1 cellular context compared by ENCODE assay signal in genomic region chr3:72951259-72951722, GRCh38.
A peak's percentile ranks its signal among the peaks of the same experiment; 100 is the strongest.
TF ChIP-seq lines count a peak whose summit lies in the region.

No MANE protein-coding gene starts in this region.

TF ChIP-seq in GM12878, 131 proteins besides CTCF, POLR2A, EP300 and RAD21 (continued from another document):
- TF ChIP-seq, protein P1, sequence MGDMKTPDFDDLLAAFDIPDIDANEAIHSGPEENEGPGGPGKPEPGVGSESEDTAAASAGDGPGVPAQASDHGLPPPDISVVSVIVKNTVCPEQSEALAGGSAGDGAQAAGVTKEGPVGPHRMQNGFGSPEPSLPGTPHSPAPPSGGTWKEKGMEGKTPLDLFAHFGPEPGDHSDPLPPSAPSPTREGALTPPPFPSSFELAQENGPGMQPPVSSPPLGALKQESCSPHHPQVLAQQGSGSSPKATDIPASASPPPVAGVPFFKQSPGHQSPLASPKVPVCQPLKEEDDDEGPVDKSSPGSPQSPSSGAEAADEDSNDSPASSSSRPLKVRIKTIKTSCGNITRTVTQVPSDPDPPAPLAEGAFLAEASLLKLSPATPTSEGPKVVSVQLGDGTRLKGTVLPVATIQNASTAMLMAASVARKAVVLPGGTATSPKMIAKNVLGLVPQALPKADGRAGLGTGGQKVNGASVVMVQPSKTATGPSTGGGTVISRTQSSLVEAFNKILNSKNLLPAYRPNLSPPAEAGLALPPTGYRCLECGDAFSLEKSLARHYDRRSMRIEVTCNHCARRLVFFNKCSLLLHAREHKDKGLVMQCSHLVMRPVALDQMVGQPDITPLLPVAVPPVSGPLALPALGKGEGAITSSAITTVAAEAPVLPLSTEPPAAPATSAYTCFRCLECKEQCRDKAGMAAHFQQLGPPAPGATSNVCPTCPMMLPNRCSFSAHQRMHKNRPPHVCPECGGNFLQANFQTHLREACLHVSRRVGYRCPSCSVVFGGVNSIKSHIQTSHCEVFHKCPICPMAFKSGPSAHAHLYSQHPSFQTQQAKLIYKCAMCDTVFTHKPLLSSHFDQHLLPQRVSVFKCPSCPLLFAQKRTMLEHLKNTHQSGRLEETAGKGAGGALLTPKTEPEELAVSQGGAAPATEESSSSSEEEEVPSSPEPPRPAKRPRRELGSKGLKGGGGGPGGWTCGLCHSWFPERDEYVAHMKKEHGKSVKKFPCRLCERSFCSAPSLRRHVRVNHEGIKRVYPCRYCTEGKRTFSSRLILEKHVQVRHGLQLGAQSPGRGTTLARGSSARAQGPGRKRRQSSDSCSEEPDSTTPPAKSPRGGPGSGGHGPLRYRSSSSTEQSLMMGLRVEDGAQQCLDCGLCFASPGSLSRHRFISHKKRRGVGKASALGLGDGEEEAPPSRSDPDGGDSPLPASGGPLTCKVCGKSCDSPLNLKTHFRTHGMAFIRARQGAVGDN (IDR thresholded peaks at IDR 0.05): no peak
- TF ChIP-seq NFIC (IDR thresholded peaks at IDR 0.05; ENCODE audit: low read depth, low read length): peak; percentile 56; the same call in 1 of the 2 replicates
- peak; percentile 63 for TF ChIP-seq RAD51 (IDR thresholded peaks at IDR 0.05)
- 0 out of 2 replicates have a peak, but pooled peaks have one; percentile 32 for TF ChIP-seq BCL11A (IDR thresholded peaks at IDR 0.05; ENCODE audit: low read depth, low read length)
- peak; percentile 92 for TF ChIP-seq ZNF24 (IDR thresholded peaks at IDR 0.05)
- TF ChIP-seq FOXM1 (IDR thresholded peaks at IDR 0.05; ENCODE audit: low read depth, low read length): 0 out of 2 replicates have a peak, but pooled peaks have one; percentile 44
- no peak for TF ChIP-seq MTA3 (IDR thresholded peaks at IDR 0.05; ENCODE audit: borderline replicate concordance, low read length)
- TF ChIP-seq GATAD2B (conservative IDR thresholded peaks at IDR 0.05; ENCODE audit: low read depth): peak; percentile 36; the same call in 1 of the 2 replicates
- TF ChIP-seq MTA2 (IDR thresholded peaks at IDR 0.05; ENCODE audit: low read depth): peak; percentile 89
- TF ChIP-seq PAX8 (IDR thresholded peaks at IDR 0.05): no peak
- no peak for TF ChIP-seq ZZZ3 (IDR thresholded peaks at IDR 0.05; ENCODE audit: control insufficient read depth, insufficient read length, low read depth)
- peak; percentile 91 for TF ChIP-seq RUNX3 (IDR thresholded peaks at IDR 0.05; ENCODE audit: low read length)
- no peak for TF ChIP-seq HCFC1 (IDR thresholded peaks at IDR 0.05; ENCODE audit: low read length)
- TF ChIP-seq TCF7 (IDR thresholded peaks at IDR 0.05; ENCODE audit: borderline replicate concordance): peak; percentile 55; the same call in 1 of the 2 replicates
- TF ChIP-seq, protein P2, sequence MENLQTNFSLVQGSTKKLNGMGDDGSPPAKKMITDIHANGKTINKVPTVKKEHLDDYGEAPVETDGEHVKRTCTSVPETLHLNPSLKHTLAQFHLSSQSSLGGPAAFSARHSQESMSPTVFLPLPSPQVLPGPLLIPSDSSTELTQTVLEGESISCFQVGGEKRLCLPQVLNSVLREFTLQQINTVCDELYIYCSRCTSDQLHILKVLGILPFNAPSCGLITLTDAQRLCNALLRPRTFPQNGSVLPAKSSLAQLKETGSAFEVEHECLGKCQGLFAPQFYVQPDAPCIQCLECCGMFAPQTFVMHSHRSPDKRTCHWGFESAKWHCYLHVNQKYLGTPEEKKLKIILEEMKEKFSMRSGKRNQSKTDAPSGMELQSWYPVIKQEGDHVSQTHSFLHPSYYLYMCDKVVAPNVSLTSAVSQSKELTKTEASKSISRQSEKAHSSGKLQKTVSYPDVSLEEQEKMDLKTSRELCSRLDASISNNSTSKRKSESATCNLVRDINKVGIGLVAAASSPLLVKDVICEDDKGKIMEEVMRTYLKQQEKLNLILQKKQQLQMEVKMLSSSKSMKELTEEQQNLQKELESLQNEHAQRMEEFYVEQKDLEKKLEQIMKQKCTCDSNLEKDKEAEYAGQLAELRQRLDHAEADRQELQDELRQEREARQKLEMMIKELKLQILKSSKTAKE (IDR thresholded peaks at IDR 0.05; ENCODE audit: low read depth, poor library complexity, severe bottlenecking): peak; percentile 74
- no peak for TF ChIP-seq STAT1 (conservative IDR thresholded peaks at IDR 0.05)
- TF ChIP-seq STAT3 (IDR thresholded peaks at IDR 0.05; ENCODE audit: low read depth, low read length): no peak
- TF ChIP-seq IKZF1 (conservative IDR thresholded peaks at IDR 0.05): 0 out of 2 replicates have a peak, but pooled peaks have one; percentile 23
